In the genomic region with DNA sequence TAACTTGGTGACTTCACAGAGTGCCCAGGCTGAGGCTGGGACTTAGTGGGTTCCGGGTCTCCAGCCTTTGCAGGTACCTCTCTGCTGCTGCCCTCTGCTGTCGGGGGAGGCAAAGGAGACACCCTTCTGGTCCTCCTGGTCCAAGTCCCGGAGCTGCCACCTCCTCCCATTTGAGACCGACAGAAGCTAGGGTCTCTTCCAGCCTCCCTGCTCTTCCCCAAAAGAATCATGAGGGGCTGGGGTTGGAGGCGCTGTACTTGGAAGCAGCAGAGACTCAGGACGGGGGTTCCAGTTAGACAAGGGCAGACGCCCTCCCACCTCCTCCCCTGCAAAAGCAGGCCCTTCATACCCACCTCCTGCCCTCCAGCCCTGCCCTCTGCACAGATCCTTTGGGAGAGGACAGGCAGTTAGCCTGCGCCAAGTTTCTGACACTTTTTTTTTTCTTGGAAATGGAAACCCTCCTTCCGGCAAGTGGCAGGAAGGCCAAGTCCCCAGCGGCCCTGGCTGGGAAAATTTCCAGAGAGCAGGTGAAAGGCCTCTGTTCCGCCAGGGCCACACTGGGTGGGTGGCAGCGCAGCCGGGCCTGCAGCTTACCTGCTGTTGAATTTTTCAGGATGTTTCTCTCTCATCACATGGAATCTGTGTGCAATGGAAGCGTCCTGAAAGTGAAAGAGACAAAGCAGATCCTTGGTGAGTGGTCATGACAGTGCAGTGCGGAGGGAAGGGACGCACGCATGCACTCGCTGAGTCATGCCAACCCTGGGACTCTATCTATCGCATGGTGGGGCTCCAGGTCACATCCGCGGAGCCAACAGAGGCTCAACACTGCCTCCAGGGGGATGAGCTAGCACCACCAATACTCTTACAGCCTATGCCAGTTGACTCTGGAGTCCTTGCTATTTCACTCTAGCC, we compare ENCODE assay signal across 8 cellular contexts.
DNase-seq lines count a peak whose midpoint lies in the region; ATAC-seq and TF ChIP-seq lines count a peak whose summit lies in the region.

No MANE protein-coding gene starts in this region.

- H3K9me3 ChIP-seq in neural progenitor cell (ENCODE audit: low read depth), result no peaks in the 10 kb centered on the region

- no peaks in the 10 kb centered on the region for H3K36me3 Mint-ChIP-seq in neural progenitor cell
- no peaks in the 10 kb centered on the region for H3K36me3 Mint-ChIP-seq in type B pancreatic cell

- H4K20me1 ChIP-seq in neural progenitor cell (ENCODE audit: low read depth), result no peaks in the 10 kb centered on the region

- ATAC-seq in GM18867 (IDR thresholded peaks at IDR 0.05; ENCODE audit: unreplicated experiment) (peak; percentile 85), HG03064 (IDR thresholded peaks at IDR 0.05; ENCODE audit: low read depth, unreplicated experiment) (peak; percentile 64)

- H3K27me3 Mint-ChIP-seq in neural progenitor cell (ENCODE audit: insufficient read depth, low read depth) (peaks cover 7% of the 10 kb centered on the region), type B pancreatic cell (peaks cover 9% of the 10 kb centered on the region)

- TF ChIP-seq CTCF in foreskin fibroblast (IDR thresholded peaks at IDR 0.05; ENCODE audit: low read depth, low read length), result peak; percentile 36
- peak; percentile 60 for TF ChIP-seq CTCF in neural progenitor cell (IDR thresholded peaks at IDR 0.05)
- peak; percentile 60 for TF ChIP-seq CTCF in type B pancreatic cell (conservative IDR thresholded peaks at IDR 0.05)

- H3K4me3 Mint-ChIP-seq in neural progenitor cell (no peak overlapping the region), type B pancreatic cell (no peak overlapping the region)

- H3K4me1 Mint-ChIP-seq in neural progenitor cell, result peaks cover 23% of the 10 kb centered on the region
- H3K4me1 Mint-ChIP-seq in type B pancreatic cell (ENCODE audit: unreplicated experiment), result no peaks in the 10 kb centered on the region

- H3K4me1 ChIP-seq in neural progenitor cell, result no peaks in the 10 kb centered on the region

- H3K36me3 ChIP-seq in neural progenitor cell, result no peaks in the 10 kb centered on the region

- H3K9ac ChIP-seq in neural progenitor cell, result no peak overlapping the region

- no peaks in the 10 kb centered on the region for H3K79me2 ChIP-seq in neural progenitor cell (ENCODE audit: low read depth)

- H3K27me3 ChIP-seq in neural progenitor cell, result no peaks in the 10 kb centered on the region

- H3K4me3 ChIP-seq in foreskin fibroblast (ENCODE audit: low read depth in 1 of 2, low read length in 2 of 2), result no peak overlapping the region
- H3K4me3 ChIP-seq in neural progenitor cell, result no peak overlapping the region

- DNase-seq in Ammon's horn (ENCODE audit: low spot score) (peak; percentile 90), NCI-H526 treated with DMSO at 0.1 percent for 48 hours (lab: John Stamatoyannopoulos, UW) (peak; percentile 42), foreskin fibroblast (peak; percentile 39 to 43), neural progenitor cell (ENCODE audit: low spot score) (peak; percentile 84), type B pancreatic cell (ENCODE audit: extremely low spot score, unreplicated experiment) (no peak)
- peak; percentile 33 for DNase-seq in activated T-cell treated with anti-CD3 and anti-CD28 coated beads, Interleukin-2, amount 50 U/mL, for 1 hour

- H3K27ac Mint-ChIP-seq in neural progenitor cell (no peak overlapping the region), type B pancreatic cell (no peak overlapping the region)

- H3K9me3 Mint-ChIP-seq in neural progenitor cell (no peaks in the 10 kb centered on the region), type B pancreatic cell (no peaks in the 10 kb centered on the region)

- H3F3A ChIP-seq in neural progenitor cell (ENCODE audit: low read depth), result no peaks in the 10 kb centered on the region

- no peak overlapping the region for H3K4me2 ChIP-seq in neural progenitor cell

- no peak overlapping the region for H2AFZ ChIP-seq in neural progenitor cell (replicated peaks)

- no peak overlapping the region for H3K27ac ChIP-seq in neural progenitor cell
